ENCODE assay signal across 21 cellular contexts in the genomic region with DNA sequence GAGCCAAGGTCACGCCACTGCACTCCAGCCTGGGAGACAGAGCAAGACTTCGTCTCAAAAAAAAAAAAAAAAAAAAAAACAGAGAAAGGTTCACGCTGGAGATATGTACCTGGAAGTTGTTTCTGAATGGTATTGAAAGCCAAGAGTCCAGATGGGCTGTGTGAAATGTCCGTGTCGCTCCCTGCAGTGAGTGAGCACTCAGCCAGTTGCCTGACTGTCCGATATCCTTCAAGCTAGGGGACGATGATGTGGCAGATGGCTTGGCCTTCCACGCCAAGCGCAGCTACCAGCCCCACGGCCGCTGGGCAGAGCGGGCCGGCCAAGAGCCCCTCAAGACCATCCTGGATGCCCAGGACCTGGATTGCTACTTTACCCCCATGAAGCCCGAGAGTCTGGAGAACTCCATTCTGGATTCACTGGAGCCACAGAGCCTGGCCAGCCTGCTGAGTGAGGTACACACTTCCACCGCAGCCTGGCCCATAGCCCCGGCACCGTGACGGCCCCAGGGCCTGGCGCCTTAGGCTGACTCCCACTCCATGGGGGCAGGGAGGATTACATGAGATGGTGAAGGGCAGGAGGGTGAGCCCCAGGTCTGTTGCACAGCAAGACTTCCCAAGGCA. TPM values are rescaled to one million over a fixed set of nuclear protein-coding genes. Genes with fewer than 3 reads are reported as not detected.
DNase-seq lines count a peak whose midpoint lies in the region; ATAC-seq and TF ChIP-seq lines count a peak whose summit lies in the region.
"Had no signal": no experiment of that assay in that cellular context is flagged by ENCODE, and none has a peak within 500 bp of the region (broad histone marks: within the 10 kb centered on the region; RNA-seq: fewer than 3 reads in every experiment).

No MANE protein-coding gene starts in this region.

- TF ChIP-seq CTCF in right atrium auricular region (IDR thresholded peaks at IDR 0.05): no peak

- no peaks in the 10 kb centered on the region for H3K36me3 ChIP-seq in right atrium auricular region
- H3K36me3 ChIP-seq in skeletal muscle tissue (ENCODE audit: control insufficient read depth in 3 of 3, insufficient read depth in 3 of 3, low read length in 3 of 3): peaks cover 11 to 19% (median 16%) of the 10 kb centered on the region in 3 donors

- peaks cover 0 to 27% of the 10 kb centered on the region in 2 donors for H3K4me1 ChIP-seq in right atrium auricular region
- peaks cover 42 to 47% (median 45%) of the 10 kb centered on the region in 3 donors for H3K4me1 ChIP-seq in skeletal muscle tissue (ENCODE audit: control insufficient read depth in 3 of 3, insufficient read depth in 3 of 3, low read length in 3 of 3)

- no peaks in the 10 kb centered on the region for H3K27me3 ChIP-seq in right atrium auricular region
- H3K27me3 ChIP-seq in skeletal muscle tissue (ENCODE audit: control insufficient read depth in 3 of 3, insufficient read depth in 3 of 3, low read length in 3 of 3): no peaks in the 10 kb centered on the region

- H3K27ac ChIP-seq in right atrium auricular region: peak overlapping the region; percentile 72 to 81
- H3K27ac ChIP-seq in skeletal muscle tissue (ENCODE audit: low read depth, low read length): peak overlapping the region; percentile 84
- H3K27ac ChIP-seq: SK-N-MC had no signal

- intact Hi-C loops in Right ventricle myocardium inferior (cut with DNase I) (no loop called here), cardiac septum (cut with DNase I) (no loop called here), Right ventricle myocardium superior (cut with DNase I) (no loop called here)

- no peak overlapping the region for H3K9ac ChIP-seq in skeletal muscle tissue (ENCODE audit: low read depth in 1 of 3, low read length in 3 of 3)

- H3K9me3 ChIP-seq in right atrium auricular region (no peaks in the 10 kb centered on the region), skeletal muscle tissue (ENCODE audit: control insufficient read depth in 3 of 3, low read length in 3 of 3) (no peaks in the 10 kb centered on the region)

- DNase-seq in Right ventricle myocardium inferior (ENCODE audit: missing footprints) (no peak), cardiac septum (ENCODE audit: low spot score) (no peak), Right ventricle myocardium superior (no peak), right atrium auricular region (ENCODE audit: low spot score) (no peak), putamen (ENCODE audit: low spot score) (no peak)
- DNase-seq: 8988T, H9, HFFc6, KG1, MM.1S, NCI-H2029, NCI-H226, NCI-H510A, NCI-H69, RPMI8226, SIG-M5 had no signal

- ATAC-seq in Right ventricle myocardium inferior: peak; percentile 43
- ATAC-seq in Right ventricle myocardium superior (ENCODE audit: poor library complexity): peak; percentile 59
- no peak for ATAC-seq in GM19328 (IDR thresholded peaks at IDR 0.05; ENCODE audit: unreplicated experiment)
- ATAC-seq in HG02623 (IDR thresholded peaks at IDR 0.05; ENCODE audit: unreplicated experiment): no peak
- ATAC-seq: GM23338 had no signal

- no peak overlapping the region for H3K4me3 ChIP-seq in right atrium auricular region
- H3K4me3 ChIP-seq in skeletal muscle tissue (ENCODE audit: low read length in 3 of 3): peak overlapping the region in 1 of 3 donors; percentile 6
- H3K4me3 ChIP-seq: GM23338, SK-N-MC had no signal

RNA-seq across cellular contexts. Expression of a gene that starts 11.7 kb away (rescaled TPM):
- total RNA-seq in Right ventricle myocardium inferior (not detected), cardiac septum (not detected), Right ventricle myocardium superior (not detected), right atrium auricular region (not detected), skeletal muscle tissue (not detected)
- total RNA-seq: GM23338, H9, HFFc6 had no signal

RNA-seq across cellular contexts. Expression of a gene that starts 15.4 kb away (rescaled TPM):
- 145 TPM for total RNA-seq in Right ventricle myocardium inferior
- 98.7 TPM for total RNA-seq in cardiac septum
- total RNA-seq in Right ventricle myocardium superior: 145 TPM
- 100 to 1,000 TPM in 1 of 2 donors, 10 to 100 TPM in 1; 76.9 to 121 TPM for total RNA-seq in right atrium auricular region
- 121 TPM for total RNA-seq in skeletal muscle tissue

RNA-seq across cellular contexts. Expression of a gene that starts 16.0 kb away (rescaled TPM):
- 114 TPM for total RNA-seq in Right ventricle myocardium inferior
- total RNA-seq in cardiac septum: 142 TPM
- 95.8 TPM for total RNA-seq in Right ventricle myocardium superior
- 100 to 1,000 TPM; 107 to 110 TPM for total RNA-seq in right atrium auricular region
- 97.6 TPM for total RNA-seq in skeletal muscle tissue

RNA-seq across cellular contexts. Expression of a gene that starts 40.6 kb away (rescaled TPM):
- total RNA-seq in Right ventricle myocardium inferior (854 TPM), cardiac septum (892 TPM), Right ventricle myocardium superior (781 TPM), right atrium auricular region (100 to 1,000 TPM; 222 to 238 TPM), skeletal muscle tissue (195 TPM)

RNA-seq across cellular contexts. Expression of a gene that starts 44.6 kb away (rescaled TPM):
- total RNA-seq in Right ventricle myocardium inferior: 25.5 TPM
- 6.1 TPM for total RNA-seq in cardiac septum
- total RNA-seq in Right ventricle myocardium superior: 28.3 TPM
- total RNA-seq in right atrium auricular region: 10 to 100 TPM in 1 of 2 donors, under 1 TPM in 1; 0.75 to 10.6 TPM
- 2.1 TPM for total RNA-seq in skeletal muscle tissue

Comparison
In these comparisons a context has a peak if more than half of its experiments do, and no peak if none do; other contexts are left out.
1. ATAC-seq: peak in Right ventricle myocardium inferior (single experiment) and Right ventricle myocardium superior (single experiment); none in GM19328 (single experiment) and HG02623 (single experiment).